1 cellular context compared by ENCODE assay signal in genomic region chr1:118827207-118827606, GRCh38.
TF ChIP-seq lines count a peak whose summit lies in the region.

No MANE protein-coding gene starts in this region.

TF ChIP-seq in GM23338, 12 proteins besides CTCF, POLR2A, EP300 and RAD21 (continued from another document):
- no peak for TF ChIP-seq ZNF462 (CRISPR knock-in tag; IDR thresholded peaks at IDR 0.05)
TF ChIP-seq in GM23338: peak in this region for 0.
